In genomic region chrX:40008841-40009461, GRCh38 we compare ENCODE assay signal across 8 cellular contexts.
DNase-seq lines count a peak whose midpoint lies in the region; ATAC-seq and TF ChIP-seq lines count a peak whose summit lies in the region.

No MANE protein-coding gene starts in this region.

- peaks cover 55% of the 10 kb centered on the region for H3K27me3 Mint-ChIP-seq in IgD-negative memory B cell

- H3K4me3 Mint-ChIP-seq in IgD-negative memory B cell = peak overlapping the region; percentile 26 to 79 (median 62)

- H3K9me3 Mint-ChIP-seq in IgD-negative memory B cell = peaks cover 0 to 2% (median 0%) of the 10 kb centered on the region in 3 donors

- H3K27ac ChIP-seq in iPS-18a (ENCODE audit: low read length) = no peak overlapping the region

- DNase-seq in AG04449 (ENCODE audit: low read depth, low spot score) (no peak), NCI-H2227 treated with DMSO at 0.1 percent for 48 hours (lab: John Stamatoyannopoulos, UW) (no peak), GM13977 (ENCODE audit: low spot score) (no peak)
- DNase-seq in activated CD8-positive, alpha-beta memory T cell treated with anti-CD3 and anti-CD28 coated beads, Interleukin-2, amount 50 U/mL, for 48 hours = peak; percentile 63
- DNase-seq in stimulated activated naive CD8-positive, alpha-beta T cell treated with anti-CD3 and anti-CD28 coated beads, Interleukin-15, Interleukin-2, amounts not matched to agents 100 U/mL and 50 U/mL, for 24 hours = peak; percentile 52

- no peak overlapping the region for H3K27ac Mint-ChIP-seq in IgD-negative memory B cell

- no peaks in the 10 kb centered on the region for H3K36me3 ChIP-seq in iPS-18a (ENCODE audit: control insufficient read depth, low read depth, low read length)

- H3K4me3 ChIP-seq in AG04449 (ENCODE audit: low read depth, low read length) (peak overlapping the region; percentile 6; the same call in 1 of the 2 replicates), iPS-18a (ENCODE audit: low read length) (peak overlapping the region; percentile 61)

- TF ChIP-seq CTCF in AG04449 (IDR thresholded peaks at IDR 0.05; ENCODE audit: insufficient read depth, low read length, missing control alignments) = no peak
- no peak for TF ChIP-seq CTCF in GM13977 (IDR thresholded peaks at IDR 0.05; ENCODE audit: extremely low read depth, insufficient read depth, missing control alignments)

- peak overlapping the region; percentile 10 for H3K9ac ChIP-seq in iPS-18a (ENCODE audit: low read length)

- peaks cover 8 to 31% (median 9%) of the 10 kb centered on the region in 3 donors for H3K4me1 Mint-ChIP-seq in IgD-negative memory B cell

- in situ Hi-C loops in GM13977 (cut with MboI; ENCODE audit: low pct_unique_long_range_greater_than_20kb, low sequenced_read_pairs, unreplicated experiment) = loop anchor here (25.0 kb wide), 1 partner anchor 153 kb away; no protein-coding TSS in a partner anchor

- no peaks in the 10 kb centered on the region for H3K36me3 Mint-ChIP-seq in IgD-negative memory B cell

- H3K4me1 ChIP-seq in iPS-18a (ENCODE audit: control insufficient read depth, low read depth, low read length) = peaks cover 64% of the 10 kb centered on the region

- CTCF ChIA-PET in AG04449 (lab: Yijun Ruan, JAX) = no interaction called here

- H3K9me3 ChIP-seq in iPS-18a (ENCODE audit: control insufficient read depth, low read depth, low read length) = no peaks in the 10 kb centered on the region

- POLR2A ChIA-PET in AG04449 (lab: Yijun Ruan, JAX) = no interaction called here

- H3K27me3 ChIP-seq in iPS-18a (ENCODE audit: control insufficient read depth, insufficient read depth, low read length) = peaks cover 100% of the 10 kb centered on the region

- peak; percentile 11 for ATAC-seq in stimulated activated naive CD8-positive, alpha-beta T cell treated with anti-CD3 and anti-CD28 coated beads, Interleukin-15, Interleukin-2, amounts not matched to agents 100 U/mL and 50 U/mL, for 24 hours
- no peak for ATAC-seq in GM21529 (IDR thresholded peaks at IDR 0.05; ENCODE audit: unreplicated experiment)

Comparison
In these comparisons a context has a peak if more than half of its experiments do, and no peak if none do; other contexts are left out.
1. DNase-seq: peak in activated CD8-positive, alpha-beta memory T cell treated with anti-CD3 and anti-CD28 coated beads, Interleukin-2, amount 50 U/mL, for 48 hours (single experiment) and stimulated activated naive CD8-positive, alpha-beta T cell treated with anti-CD3 and anti-CD28 coated beads, Interleukin-15, Interleukin-2, amounts not matched to agents 100 U/mL and 50 U/mL, for 24 hours (single experiment); none in AG04449 (single experiment), NCI-H2227 treated with DMSO at 0.1 percent for 48 hours (single experiment) and GM13977 (single experiment).